In the genomic region with DNA sequence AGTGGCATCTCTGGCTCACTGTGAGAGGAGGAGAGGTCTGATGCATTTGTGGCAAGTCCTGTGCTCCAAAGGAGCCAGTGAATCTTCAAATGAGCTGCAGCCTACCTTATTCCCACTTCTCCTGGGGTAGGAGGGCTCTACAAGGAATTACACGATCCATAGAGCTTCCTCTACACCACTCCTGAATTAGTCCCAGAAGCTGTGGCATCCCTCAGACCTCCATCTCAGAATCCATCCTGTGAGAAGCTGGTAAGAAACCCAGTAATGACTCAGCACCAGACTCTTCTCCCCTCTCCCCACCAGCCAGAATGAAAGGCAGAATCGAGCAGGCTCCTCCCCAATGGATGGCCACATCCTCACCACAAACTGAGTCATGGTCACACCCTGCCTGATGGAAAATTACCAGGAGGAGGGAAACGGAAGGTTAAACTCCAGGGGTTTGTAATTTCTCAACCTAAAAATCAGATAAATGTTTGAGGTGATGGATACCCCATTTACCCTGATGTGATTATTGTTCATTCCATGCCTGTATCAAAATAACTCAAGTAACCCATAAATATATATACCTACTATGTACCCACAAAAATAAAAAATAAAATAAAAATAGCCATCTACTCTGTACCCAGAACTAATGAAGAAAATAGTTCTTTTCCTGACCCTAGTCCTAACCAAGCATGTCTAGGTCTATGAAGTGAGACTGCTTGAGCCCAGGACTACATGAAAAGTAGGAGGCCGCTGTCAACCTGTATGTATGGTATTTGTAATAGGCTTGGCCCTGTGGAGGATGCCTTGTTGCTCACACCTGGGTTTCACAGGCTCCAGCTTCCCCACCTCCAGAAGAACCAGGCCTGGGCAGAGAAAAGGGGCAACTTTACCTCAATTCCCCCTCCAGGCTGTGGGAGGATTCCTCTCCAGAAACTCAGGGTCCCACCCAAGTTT, we compare ENCODE assay signal across 1 cellular context.
TF ChIP-seq lines count a peak whose summit lies in the region.

No MANE protein-coding gene starts in this region.

TF ChIP-seq in K562, 482 proteins besides CTCF, POLR2A, EP300 and RAD21 (continued from another document and continues in another):
- TF ChIP-seq, protein P1, sequence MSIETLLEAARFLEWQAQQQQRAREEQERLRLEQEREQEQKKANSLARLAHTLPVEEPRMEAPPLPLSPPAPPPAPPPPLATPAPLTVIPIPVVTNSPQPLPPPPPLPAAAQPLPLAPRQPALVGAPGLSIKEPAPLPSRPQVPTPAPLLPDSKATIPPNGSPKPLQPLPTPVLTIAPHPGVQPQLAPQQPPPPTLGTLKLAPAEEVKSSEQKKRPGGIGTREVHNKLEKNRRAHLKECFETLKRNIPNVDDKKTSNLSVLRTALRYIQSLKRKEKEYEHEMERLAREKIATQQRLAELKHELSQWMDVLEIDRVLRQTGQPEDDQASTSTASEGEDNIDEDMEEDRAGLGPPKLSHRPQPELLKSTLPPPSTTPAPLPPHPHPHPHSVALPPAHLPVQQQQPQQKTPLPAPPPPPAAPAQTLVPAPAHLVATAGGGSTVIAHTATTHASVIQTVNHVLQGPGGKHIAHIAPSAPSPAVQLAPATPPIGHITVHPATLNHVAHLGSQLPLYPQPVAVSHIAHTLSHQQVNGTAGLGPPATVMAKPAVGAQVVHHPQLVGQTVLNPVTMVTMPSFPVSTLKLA (conservative IDR thresholded peaks at IDR 0.05): peak in 1 of 2 experiments; percentile 27; a peak in 1 of 4 replicates
- TF ChIP-seq PCBP1 (IDR thresholded peaks at IDR 0.05; ENCODE audit: low read depth, low read length, poor library complexity, severe bottlenecking) (no peak), HNRNPUL1 (IDR thresholded peaks at IDR 0.05; ENCODE audit: low read length) (no peak), TAF7 (tag; IDR thresholded peaks at IDR 0.05) (peak; percentile 97), ZNF707 (CRISPR knock-in tag; conservative IDR thresholded peaks at IDR 0.05) (peak; percentile 88), SMAD3 (CRISPR knock-in tag; conservative IDR thresholded peaks at IDR 0.05) (no peak), SIRT6 (IDR thresholded peaks at IDR 0.05; ENCODE audit: low read depth, low read length) (no peak), ZBTB1 (CRISPR knock-in tag; IDR thresholded peaks at IDR 0.05; ENCODE audit: borderline replicate concordance, low read depth) (no peak), HLTF (IDR thresholded peaks at IDR 0.05) (no peak), PHB (CRISPR knock-in tag; IDR thresholded peaks at IDR 0.05) (no peak), NR2F6 (CRISPR knock-in tag; IDR thresholded peaks at IDR 0.05) (no peak), HMG20A (CRISPR knock-in tag; conservative IDR thresholded peaks at IDR 0.05) (no peak), NFIX (CRISPR knock-in tag; IDR thresholded peaks at IDR 0.05; ENCODE audit: low read depth) (no peak), FOS (IDR thresholded peaks at IDR 0.05; ENCODE audit: extremely low read depth, insufficient read length) (peak; percentile 49), PTRF (tag; IDR thresholded peaks at IDR 0.05) (no peak), NR4A1 (CRISPR knock-in tag; IDR thresholded peaks at IDR 0.05) (no peak), NR4A1 (tag; IDR thresholded peaks at IDR 0.05) (no peak), ZNF263 (CRISPR knock-in tag; IDR thresholded peaks at IDR 0.05; ENCODE audit: borderline replicate concordance) (peak; percentile 90), ATF7 (IDR thresholded peaks at IDR 0.05) (peak; percentile 71), FOXM1 (IDR thresholded peaks at IDR 0.05; ENCODE audit: low read depth) (no peak), FOXM1 (CRISPR knock-in tag; IDR thresholded peaks at IDR 0.05; ENCODE audit: low read depth) (no peak), SP2 (IDR thresholded peaks at IDR 0.05; ENCODE audit: extremely low read depth, low read depth, low read length, poor library complexity, severe bottlenecking) (no peak), CCAR2 (IDR thresholded peaks at IDR 0.05; ENCODE audit: low read depth, low read length) (no peak), ZKSCAN8 (CRISPR knock-in tag; IDR thresholded peaks at IDR 0.05) (no peak), ZNF174 (CRISPR knock-in tag; IDR thresholded peaks at IDR 0.05) (no peak), ESRRA (IDR thresholded peaks at IDR 0.05; ENCODE audit: borderline replicate concordance, low read depth) (peak; percentile 65; the same call in 1 of the 2 replicates), ZFP36 (IDR thresholded peaks at IDR 0.05; ENCODE audit: low read depth, low read length, partially characterized antibody) (no peak), HDAC2 (IDR thresholded peaks at IDR 0.05) (no peak), GATAD2B (IDR thresholded peaks at IDR 0.05; ENCODE audit: borderline replicate concordance) (no peak), STAG1 (CRISPR knock-in tag; IDR thresholded peaks at IDR 0.05; ENCODE audit: borderline replicate concordance) (no peak), DMBX1 (CRISPR knock-in tag; IDR thresholded peaks at IDR 0.05; ENCODE audit: borderline replicate concordance) (no peak; the same call in 1 of the 2 replicates), RB1 (IDR thresholded peaks at IDR 0.05; ENCODE audit: low read depth) (no peak), CBFA2T3 (IDR thresholded peaks at IDR 0.05) (peak; percentile 40; the same call in 1 of the 2 replicates), ZNF766 (CRISPR knock-in tag; conservative IDR thresholded peaks at IDR 0.05) (peak; percentile 97), U2AF2 (optimal IDR thresholded peaks at IDR 0.05; ENCODE audit: low read depth, low read length) (no peak), NFATC3 (IDR thresholded peaks at IDR 0.05) (0 out of 2 replicates have a peak, but pooled peaks have one; percentile 71), HMGN3 (IDR thresholded peaks at IDR 0.05; ENCODE audit: borderline replicate concordance, extremely low read depth, insufficient read length, low read depth, low read length) (no peak), CREBBP (IDR thresholded peaks at IDR 0.05; ENCODE audit: low read depth, low read length) (no peak), RUNX1 (IDR thresholded peaks at IDR 0.05; ENCODE audit: low read depth) (no peak), SUPT5H (IDR thresholded peaks at IDR 0.05) (peak; percentile 72)
- TF ChIP-seq, protein P2, sequence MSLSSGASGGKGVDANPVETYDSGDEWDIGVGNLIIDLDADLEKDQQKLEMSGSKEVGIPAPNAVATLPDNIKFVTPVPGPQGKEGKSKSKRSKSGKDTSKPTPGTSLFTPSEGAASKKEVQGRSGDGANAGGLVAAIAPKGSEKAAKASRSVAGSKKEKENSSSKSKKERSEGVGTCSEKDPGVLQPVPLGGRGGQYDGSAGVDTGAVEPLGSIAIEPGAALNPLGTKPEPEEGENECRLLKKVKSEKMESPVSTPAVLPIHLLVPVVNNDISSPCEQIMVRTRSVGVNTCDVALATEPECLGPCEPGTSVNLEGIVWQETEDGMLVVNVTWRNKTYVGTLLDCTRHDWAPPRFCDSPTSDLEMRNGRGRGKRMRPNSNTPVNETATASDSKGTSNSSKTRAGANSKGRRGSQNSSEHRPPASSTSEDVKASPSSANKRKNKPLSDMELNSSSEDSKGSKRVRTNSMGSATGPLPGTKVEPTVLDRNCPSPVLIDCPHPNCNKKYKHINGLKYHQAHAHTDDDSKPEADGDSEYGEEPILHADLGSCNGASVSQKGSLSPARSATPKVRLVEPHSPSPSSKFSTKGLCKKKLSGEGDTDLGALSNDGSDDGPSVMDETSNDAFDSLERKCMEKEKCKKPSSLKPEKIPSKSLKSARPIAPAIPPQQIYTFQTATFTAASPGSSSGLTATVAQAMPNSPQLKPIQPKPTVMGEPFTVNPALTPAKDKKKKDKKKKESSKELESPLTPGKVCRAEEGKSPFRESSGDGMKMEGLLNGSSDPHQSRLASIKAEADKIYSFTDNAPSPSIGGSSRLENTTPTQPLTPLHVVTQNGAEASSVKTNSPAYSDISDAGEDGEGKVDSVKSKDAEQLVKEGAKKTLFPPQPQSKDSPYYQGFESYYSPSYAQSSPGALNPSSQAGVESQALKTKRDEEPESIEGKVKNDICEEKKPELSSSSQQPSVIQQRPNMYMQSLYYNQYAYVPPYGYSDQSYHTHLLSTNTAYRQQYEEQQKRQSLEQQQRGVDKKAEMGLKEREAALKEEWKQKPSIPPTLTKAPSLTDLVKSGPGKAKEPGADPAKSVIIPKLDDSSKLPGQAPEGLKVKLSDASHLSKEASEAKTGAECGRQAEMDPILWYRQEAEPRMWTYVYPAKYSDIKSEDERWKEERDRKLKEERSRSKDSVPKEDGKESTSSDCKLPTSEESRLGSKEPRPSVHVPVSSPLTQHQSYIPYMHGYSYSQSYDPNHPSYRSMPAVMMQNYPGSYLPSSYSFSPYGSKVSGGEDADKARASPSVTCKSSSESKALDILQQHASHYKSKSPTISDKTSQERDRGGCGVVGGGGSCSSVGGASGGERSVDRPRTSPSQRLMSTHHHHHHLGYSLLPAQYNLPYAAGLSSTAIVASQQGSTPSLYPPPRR (CRISPR knock-in tag; IDR thresholded peaks at IDR 0.05; ENCODE audit: borderline replicate concordance): no peak
- TF ChIP-seq, protein P3, sequence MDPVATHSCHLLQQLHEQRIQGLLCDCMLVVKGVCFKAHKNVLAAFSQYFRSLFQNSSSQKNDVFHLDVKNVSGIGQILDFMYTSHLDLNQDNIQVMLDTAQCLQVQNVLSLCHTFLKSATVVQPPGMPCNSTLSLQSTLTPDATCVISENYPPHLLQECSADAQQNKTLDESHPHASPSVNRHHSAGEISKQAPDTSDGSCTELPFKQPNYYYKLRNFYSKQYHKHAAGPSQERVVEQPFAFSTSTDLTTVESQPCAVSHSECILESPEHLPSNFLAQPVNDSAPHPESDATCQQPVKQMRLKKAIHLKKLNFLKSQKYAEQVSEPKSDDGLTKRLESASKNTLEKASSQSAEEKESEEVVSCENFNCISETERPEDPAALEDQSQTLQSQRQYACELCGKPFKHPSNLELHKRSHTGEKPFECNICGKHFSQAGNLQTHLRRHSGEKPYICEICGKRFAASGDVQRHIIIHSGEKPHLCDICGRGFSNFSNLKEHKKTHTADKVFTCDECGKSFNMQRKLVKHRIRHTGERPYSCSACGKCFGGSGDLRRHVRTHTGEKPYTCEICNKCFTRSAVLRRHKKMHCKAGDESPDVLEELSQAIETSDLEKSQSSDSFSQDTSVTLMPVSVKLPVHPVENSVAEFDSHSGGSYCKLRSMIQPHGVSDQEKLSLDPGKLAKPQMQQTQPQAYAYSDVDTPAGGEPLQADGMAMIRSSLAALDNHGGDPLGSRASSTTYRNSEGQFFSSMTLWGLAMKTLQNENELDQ (CRISPR knock-in tag; IDR thresholded peaks at IDR 0.05; ENCODE audit: borderline replicate concordance): no peak
- TF ChIP-seq, protein P4, sequence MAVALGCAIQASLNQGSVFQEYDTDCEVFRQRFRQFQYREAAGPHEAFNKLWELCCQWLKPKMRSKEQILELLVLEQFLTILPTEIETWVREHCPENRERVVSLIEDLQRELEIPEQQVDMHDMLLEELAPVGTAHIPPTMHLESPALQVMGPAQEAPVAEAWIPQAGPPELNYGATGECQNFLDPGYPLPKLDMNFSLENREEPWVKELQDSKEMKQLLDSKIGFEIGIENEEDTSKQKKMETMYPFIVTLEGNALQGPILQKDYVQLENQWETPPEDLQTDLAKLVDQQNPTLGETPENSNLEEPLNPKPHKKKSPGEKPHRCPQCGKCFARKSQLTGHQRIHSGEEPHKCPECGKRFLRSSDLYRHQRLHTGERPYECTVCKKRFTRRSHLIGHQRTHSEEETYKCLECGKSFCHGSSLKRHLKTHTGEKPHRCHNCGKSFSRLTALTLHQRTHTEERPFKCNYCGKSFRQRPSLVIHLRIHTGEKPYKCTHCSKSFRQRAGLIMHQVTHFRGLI (CRISPR knock-in tag; IDR thresholded peaks at IDR 0.05): no peak
- TF ChIP-seq, protein P5, sequence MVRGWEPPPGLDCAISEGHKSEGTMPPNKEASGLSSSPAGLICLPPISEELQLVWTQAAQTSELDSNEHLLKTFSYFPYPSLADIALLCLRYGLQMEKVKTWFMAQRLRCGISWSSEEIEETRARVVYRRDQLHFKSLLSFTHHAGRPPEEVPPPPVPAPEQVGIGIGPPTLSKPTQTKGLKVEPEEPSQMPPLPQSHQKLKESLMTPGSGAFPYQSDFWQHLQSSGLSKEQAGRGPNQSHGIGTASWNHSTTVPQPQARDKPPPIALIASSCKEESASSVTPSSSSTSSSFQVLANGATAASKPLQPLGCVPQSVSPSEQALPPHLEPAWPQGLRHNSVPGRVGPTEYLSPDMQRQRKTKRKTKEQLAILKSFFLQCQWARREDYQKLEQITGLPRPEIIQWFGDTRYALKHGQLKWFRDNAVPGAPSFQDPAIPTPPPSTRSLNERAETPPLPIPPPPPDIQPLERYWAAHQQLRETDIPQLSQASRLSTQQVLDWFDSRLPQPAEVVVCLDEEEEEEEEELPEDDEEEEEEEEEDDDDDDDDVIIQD (CRISPR knock-in tag; IDR thresholded peaks at IDR 0.05): no peak
- TF ChIP-seq, protein P6, sequence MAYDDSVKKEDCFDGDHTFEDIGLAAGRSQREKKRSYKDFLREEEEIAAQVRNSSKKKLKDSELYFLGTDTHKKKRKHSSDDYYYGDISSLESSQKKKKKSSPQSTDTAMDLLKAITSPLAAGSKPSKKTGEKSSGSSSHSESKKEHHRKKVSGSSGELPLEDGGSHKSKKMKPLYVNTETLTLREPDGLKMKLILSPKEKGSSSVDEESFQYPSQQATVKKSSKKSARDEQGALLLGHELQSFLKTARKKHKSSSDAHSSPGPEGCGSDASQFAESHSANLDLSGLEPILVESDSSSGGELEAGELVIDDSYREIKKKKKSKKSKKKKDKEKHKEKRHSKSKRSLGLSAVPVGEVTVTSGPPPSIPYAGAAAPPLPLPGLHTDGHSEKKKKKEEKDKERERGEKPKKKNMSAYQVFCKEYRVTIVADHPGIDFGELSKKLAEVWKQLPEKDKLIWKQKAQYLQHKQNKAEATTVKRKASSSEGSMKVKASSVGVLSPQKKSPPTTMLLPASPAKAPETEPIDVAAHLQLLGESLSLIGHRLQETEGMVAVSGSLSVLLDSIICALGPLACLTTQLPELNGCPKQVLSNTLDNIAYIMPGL (CRISPR knock-in tag; IDR thresholded peaks at IDR 0.05): no peak
- TF ChIP-seq, protein P7, sequence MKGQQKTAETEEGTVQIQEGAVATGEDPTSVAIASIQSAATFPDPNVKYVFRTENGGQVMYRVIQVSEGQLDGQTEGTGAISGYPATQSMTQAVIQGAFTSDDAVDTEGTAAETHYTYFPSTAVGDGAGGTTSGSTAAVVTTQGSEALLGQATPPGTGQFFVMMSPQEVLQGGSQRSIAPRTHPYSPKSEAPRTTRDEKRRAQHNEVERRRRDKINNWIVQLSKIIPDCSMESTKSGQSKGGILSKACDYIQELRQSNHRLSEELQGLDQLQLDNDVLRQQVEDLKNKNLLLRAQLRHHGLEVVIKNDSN (CRISPR knock-in tag; IDR thresholded peaks at IDR 0.05): no peak
- TF ChIP-seq, protein P8, sequence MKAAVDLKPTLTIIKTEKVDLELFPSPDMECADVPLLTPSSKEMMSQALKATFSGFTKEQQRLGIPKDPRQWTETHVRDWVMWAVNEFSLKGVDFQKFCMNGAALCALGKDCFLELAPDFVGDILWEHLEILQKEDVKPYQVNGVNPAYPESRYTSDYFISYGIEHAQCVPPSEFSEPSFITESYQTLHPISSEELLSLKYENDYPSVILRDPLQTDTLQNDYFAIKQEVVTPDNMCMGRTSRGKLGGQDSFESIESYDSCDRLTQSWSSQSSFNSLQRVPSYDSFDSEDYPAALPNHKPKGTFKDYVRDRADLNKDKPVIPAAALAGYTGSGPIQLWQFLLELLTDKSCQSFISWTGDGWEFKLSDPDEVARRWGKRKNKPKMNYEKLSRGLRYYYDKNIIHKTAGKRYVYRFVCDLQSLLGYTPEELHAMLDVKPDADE (conservative IDR thresholded peaks at IDR 0.05; ENCODE audit: control insufficient read depth, low read depth, low read length): no peak
